1 cellular context compared by ENCODE assay signal in genomic region chr1:25903986-25904385, GRCh38.
TF ChIP-seq lines count a peak whose summit lies in the region.

No MANE protein-coding gene starts in this region.

TF ChIP-seq in H1, 55 proteins besides CTCF, POLR2A, EP300 and RAD21:
- TF ChIP-seq FOSL1 (IDR thresholded peaks at IDR 0.05; ENCODE audit: insufficient read depth, low read depth, low read length) (no peak), HDAC6 (IDR thresholded peaks at IDR 0.05; ENCODE audit: low read depth, low read length) (no peak), KDM4A (IDR thresholded peaks at IDR 0.05; ENCODE audit: low read depth, low read length, severe bottlenecking) (no peak), KDM1A (IDR thresholded peaks at IDR 0.05; ENCODE audit: borderline replicate concordance, low read length) (no peak), TCF12 (IDR thresholded peaks at IDR 0.05; ENCODE audit: low read depth, low read length) (no peak)
- TF ChIP-seq, protein P1, sequence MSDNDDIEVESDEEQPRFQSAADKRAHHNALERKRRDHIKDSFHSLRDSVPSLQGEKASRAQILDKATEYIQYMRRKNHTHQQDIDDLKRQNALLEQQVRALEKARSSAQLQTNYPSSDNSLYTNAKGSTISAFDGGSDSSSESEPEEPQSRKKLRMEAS (IDR thresholded peaks at IDR 0.05) = no peak
